Comparison of ENCODE assay signal across 25 cellular contexts in genomic region chr2:135674453-135674852, GRCh38.
"Had no signal": no experiment of that assay in that cellular context is flagged by ENCODE, and none has a peak within 500 bp of the region (broad histone marks: within the 10 kb centered on the region; RNA-seq: fewer than 3 reads in every experiment).

No MANE protein-coding gene starts in this region.

- H3K27ac Mint-ChIP-seq: memory B cell; natural killer cell treated with Interleukin-12 subunit alpha and Interleukin-12 subunit beta and Interleukin-15 and Interleukin-18, amount 100 ng/mL, for 72 hours; stimulated activated memory B cell treated with anti-CD40 and anti-IgM and Interleukin-4, amounts not matched to agents 10 μg/mL and 1 μg/mL and 100 μg/mL, for 72 hours; stimulated activated naive CD8-positive, alpha-beta T cell treated with anti-CD3 and anti-CD28 coated beads, Interleukin-15, amount 100 ng/mL, for 72 hours; type B pancreatic cell had no signal

- ATAC-seq: heart right ventricle; left ventricle myocardium superior; mucosa of descending colon; naive thymus-derived CD4-positive, alpha-beta T cell; natural killer cell treated with Interleukin-12 subunit alpha and Interleukin-12 subunit beta and Interleukin-15 and Interleukin-18, amount 100 ng/mL, for 72 hours; right cardiac atrium; stimulated activated memory B cell treated with anti-CD40 and anti-IgM and Interleukin-4, amounts not matched to agents 10 μg/mL and 1 μg/mL and 100 μg/mL, for 72 hours; stimulated activated naive CD8-positive, alpha-beta T cell treated with anti-CD3 and anti-CD28 coated beads, Interleukin-15, amount 100 ng/mL, for 72 hours had no signal

- H3K36me3 ChIP-seq: ovary had no signal

- H3K9me3 ChIP-seq: heart right ventricle, mucosa of descending colon, ovary, prostate gland, sigmoid colon, spleen, tibial nerve had no signal

- FAIRE-seq: small intestine, urothelium cell line had no signal

- H3K4me1 ChIP-seq: prostate gland, sigmoid colon, spleen, tibial nerve had no signal

- H3K9me3 Mint-ChIP-seq: memory B cell; naive thymus-derived CD4-positive, alpha-beta T cell; natural killer cell treated with Interleukin-12 subunit alpha and Interleukin-12 subunit beta and Interleukin-15 and Interleukin-18, amount 100 ng/mL, for 72 hours; stimulated activated memory B cell treated with anti-CD40 and anti-IgM and Interleukin-4, amounts not matched to agents 10 μg/mL and 1 μg/mL and 100 μg/mL, for 72 hours; stimulated activated naive CD8-positive, alpha-beta T cell treated with anti-CD3 and anti-CD28 coated beads, Interleukin-15, amount 100 ng/mL, for 72 hours; type B pancreatic cell had no signal

- H3K4me2 ChIP-seq: hepatocyte had no signal

- H3K79me2 ChIP-seq: hepatocyte had no signal

- H3K27me3 ChIP-seq: heart right ventricle, hepatocyte, ovary, sigmoid colon, spleen, tibial nerve had no signal

- H3K4me3 Mint-ChIP-seq: memory B cell; naive thymus-derived CD4-positive, alpha-beta T cell; natural killer cell treated with Interleukin-12 subunit alpha and Interleukin-12 subunit beta and Interleukin-15 and Interleukin-18, amount 100 ng/mL, for 72 hours; stimulated activated memory B cell treated with anti-CD40 and anti-IgM and Interleukin-4, amounts not matched to agents 10 μg/mL and 1 μg/mL and 100 μg/mL, for 72 hours; stimulated activated naive CD8-positive, alpha-beta T cell treated with anti-CD3 and anti-CD28 coated beads, Interleukin-15, amount 100 ng/mL, for 72 hours; type B pancreatic cell had no signal

- H3K4me1 Mint-ChIP-seq: memory B cell; stimulated activated memory B cell treated with anti-CD40 and anti-IgM and Interleukin-4, amounts not matched to agents 10 μg/mL and 1 μg/mL and 100 μg/mL, for 72 hours; stimulated activated naive CD8-positive, alpha-beta T cell treated with anti-CD3 and anti-CD28 coated beads, Interleukin-15, amount 100 ng/mL, for 72 hours had no signal

- H3K4me3 ChIP-seq: heart right ventricle, hepatocyte, mucosa of descending colon, ovary, prostate gland, sigmoid colon, spleen, tibial nerve had no signal

- H3K27me3 Mint-ChIP-seq: memory B cell; naive thymus-derived CD4-positive, alpha-beta T cell; natural killer cell treated with Interleukin-12 subunit alpha and Interleukin-12 subunit beta and Interleukin-15 and Interleukin-18, amount 100 ng/mL, for 72 hours; stimulated activated memory B cell treated with anti-CD40 and anti-IgM and Interleukin-4, amounts not matched to agents 10 μg/mL and 1 μg/mL and 100 μg/mL, for 72 hours; stimulated activated naive CD8-positive, alpha-beta T cell treated with anti-CD3 and anti-CD28 coated beads, Interleukin-15, amount 100 ng/mL, for 72 hours; type B pancreatic cell had no signal

- DNase-seq: heart right ventricle; islet precursor cell; left ventricle myocardium superior; midbrain; mucosa of descending colon; naive thymus-derived CD4-positive, alpha-beta T cell; ovary; posterior cingulate gyrus; retina; right cardiac atrium; sigmoid colon; small intestine; spleen; stimulated activated CD4-positive, alpha-beta T cell treated with anti-CD3 and anti-CD28 coated beads, Interleukin-4, amount 100 ng/mL, for 24 hours; stimulated activated naive CD4-positive, alpha-beta T cell treated with Interleukin-2 at 50 U/mL for 16 hours; stimulated activated naive CD8-positive, alpha-beta T cell treated with anti-CD3 and anti-CD28 coated beads, Interleukin-15, amount 100 ng/mL, for 72 hours; substantia nigra had no signal

- H2AFZ ChIP-seq: hepatocyte had no signal

- H3K27ac ChIP-seq: heart right ventricle, hepatocyte, ovary, prostate gland, sigmoid colon, spleen, tibial nerve had no signal
